In genomic region chr2:225614915-225615314, GRCh38 we compare ENCODE assay signal across 23 cellular contexts.
DNase-seq lines count a peak whose midpoint lies in the region; ATAC-seq and TF ChIP-seq lines count a peak whose summit lies in the region.
"Had no signal": no experiment of that assay in that cellular context is flagged by ENCODE, and none has a peak within 500 bp of the region (broad histone marks: within the 10 kb centered on the region; RNA-seq: fewer than 3 reads in every experiment).

No MANE protein-coding gene starts in this region.

- no peaks in the 10 kb centered on the region for H3K36me3 Mint-ChIP-seq in neural progenitor cell
- H3K36me3 Mint-ChIP-seq in activated naive CD4-positive, alpha-beta T cell treated with anti-CD3 and anti-CD28 coated beads for 36 hours (ENCODE audit: low read depth), result no peaks in the 10 kb centered on the region
- H3K36me3 Mint-ChIP-seq: CD14-positive monocyte; CD8-positive, alpha-beta memory T cell had no signal

- H3K79me2 ChIP-seq in PC-3 (ENCODE audit: low read length) (no peaks in the 10 kb centered on the region), neural progenitor cell (ENCODE audit: low read depth) (no peaks in the 10 kb centered on the region)

- TF ChIP-seq CTCF in PC-3 (conservative IDR thresholded peaks at IDR 0.05; ENCODE audit: low read depth, low read length) (no peak), neural progenitor cell (IDR thresholded peaks at IDR 0.05) (no peak)

- H3K4me3 ChIP-seq in PC-3 (ENCODE audit: low read length), result no peak overlapping the region
- H3K4me3 ChIP-seq in neural progenitor cell, result no peak overlapping the region
- H3K4me3 ChIP-seq: A549; BLaER1 treated with 17β-estradiol and CSF1 and Interleukin-3, amounts not matched to agents 10 nM and 100 nM; GM23338 had no signal

- H3K27ac ChIP-seq in PC-3 (ENCODE audit: low read length) (no peak overlapping the region), neural progenitor cell (no peak overlapping the region)
- H3K27ac ChIP-seq: A549; BLaER1 treated with 17β-estradiol and CSF1 and Interleukin-3, amounts not matched to agents 10 nM and 100 nM had no signal

- H3K27me3 Mint-ChIP-seq in neural progenitor cell (ENCODE audit: insufficient read depth, low read depth), result no peaks in the 10 kb centered on the region
- H3K27me3 Mint-ChIP-seq in activated naive CD4-positive, alpha-beta T cell treated with anti-CD3 and anti-CD28 coated beads for 36 hours (ENCODE audit: low read depth), result peaks cover 11% of the 10 kb centered on the region

- H3K4me2 ChIP-seq in PC-3 (ENCODE audit: low read length) (no peak overlapping the region), neural progenitor cell (no peak overlapping the region)
- H3K4me2 ChIP-seq: A549; BLaER1 treated with 17β-estradiol and CSF1 and Interleukin-3, amounts not matched to agents 10 nM and 100 nM; GM23338 had no signal

- peak; percentile 19 for DNase-seq in NCI-H2171 treated with DMSO at 0.1 percent for 48 hours (lab: John Stamatoyannopoulos, UW)
- no peak for DNase-seq in NCI-H2171 (lab: John Stamatoyannopoulos, UW)
- DNase-seq in G401 (ENCODE audit: low spot score), result peak; percentile 5
- DNase-seq in PC-3, result peak; percentile 5
- peak; percentile 5 for DNase-seq in neural progenitor cell (ENCODE audit: low spot score)
- DNase-seq in kidney glomerular epithelial cell (lab: John Stamatoyannopoulos, UW), result no peak
- no peak for DNase-seq in activated naive CD4-positive, alpha-beta T cell treated with anti-CD3 and anti-CD28 coated beads for 36 hours
- DNase-seq: 8988T; ACHN; AML-193; BE2C; CD4-positive, alpha-beta T cell; CD8-positive, alpha-beta memory T cell; DMS 273 treated with DMSO at 0.1 percent for 48 hours; DMS79; EL; GF-D8; H9 had no signal

- no peaks in the 10 kb centered on the region for H4K20me1 ChIP-seq in PC-3 (ENCODE audit: low read length)
- H4K20me1 ChIP-seq in neural progenitor cell (ENCODE audit: low read depth), result no peaks in the 10 kb centered on the region
- H4K20me1 ChIP-seq: BLaER1 treated with 17β-estradiol and CSF1 and Interleukin-3, amounts not matched to agents 10 nM and 100 nM had no signal

- intact Hi-C loops in PC-3 (cut with micrococcal nuclease), result no loop called here
- intact Hi-C loops in activated naive CD4-positive, alpha-beta T cell treated with anti-CD3 and anti-CD28 coated beads for 36 hours (cut with micrococcal nuclease), result no loop called here

- POLR2A ChIA-PET in PC-3 (lab: Charles Lee; ENCODE audit: unreplicated experiment), result no interaction called here

- no TSS peak for BruUV-seq in PC-3 (replicated peaks; lab: Mats Ljungman, UMichigan)

- no peak overlapping the region for H3K4me3 Mint-ChIP-seq in neural progenitor cell
- no peak overlapping the region for H3K4me3 Mint-ChIP-seq in activated naive CD4-positive, alpha-beta T cell treated with anti-CD3 and anti-CD28 coated beads for 36 hours
- H3K4me3 Mint-ChIP-seq: CD14-positive monocyte; CD4-positive, alpha-beta T cell; CD8-positive, alpha-beta memory T cell; GM23338; H9 had no signal

- H3K27me3 ChIP-seq in PC-3 (ENCODE audit: low read length) (peaks cover 8% of the 10 kb centered on the region), neural progenitor cell (no peaks in the 10 kb centered on the region)
- H3K27me3 ChIP-seq: BE2C; BLaER1 treated with 17β-estradiol and CSF1 and Interleukin-3, amounts not matched to agents 10 nM and 100 nM had no signal

- no peaks in the 10 kb centered on the region for H3K36me3 ChIP-seq in PC-3 (ENCODE audit: low read depth, low read length)
- no peaks in the 10 kb centered on the region for H3K36me3 ChIP-seq in neural progenitor cell
- H3K36me3 ChIP-seq: BE2C; BLaER1 treated with 17β-estradiol and CSF1 and Interleukin-3, amounts not matched to agents 10 nM and 100 nM had no signal

- peaks cover 6% of the 10 kb centered on the region for H3K4me1 Mint-ChIP-seq in neural progenitor cell
- H3K4me1 Mint-ChIP-seq in activated naive CD4-positive, alpha-beta T cell treated with anti-CD3 and anti-CD28 coated beads for 36 hours (ENCODE audit: low read depth), result no peaks in the 10 kb centered on the region
- H3K4me1 Mint-ChIP-seq: CD14-positive monocyte; CD8-positive, alpha-beta memory T cell; GM23338; H9 had no signal

- H3K9me3 Mint-ChIP-seq in neural progenitor cell, result no peaks in the 10 kb centered on the region
- H3K9me3 Mint-ChIP-seq in activated naive CD4-positive, alpha-beta T cell treated with anti-CD3 and anti-CD28 coated beads for 36 hours, result no peaks in the 10 kb centered on the region
- H3K9me3 Mint-ChIP-seq: CD4-positive, alpha-beta T cell; GM23338; H9 had no signal

- H3K9me3 ChIP-seq in PC-3 (ENCODE audit: low read length) (no peaks in the 10 kb centered on the region), neural progenitor cell (ENCODE audit: low read depth) (no peaks in the 10 kb centered on the region)
- H3K9me3 ChIP-seq: A549, BE2C had no signal

- in situ Hi-C loops in G401 (cut with HindIII; ENCODE audit: low sequenced_read_pairs), result no loop called here

- H3K9ac ChIP-seq in PC-3 (ENCODE audit: low read length) (no peak overlapping the region), neural progenitor cell (no peak overlapping the region)
- H3K9ac ChIP-seq: BLaER1 treated with 17β-estradiol and CSF1 and Interleukin-3, amounts not matched to agents 10 nM and 100 nM had no signal

- CTCF ChIA-PET in PC-3 (lab: Charles Lee), result no interaction called here
- CTCF ChIA-PET in activated naive CD4-positive, alpha-beta T cell treated with anti-CD3 and anti-CD28 coated beads for 36 hours (lab: Charles Lee), result no interaction called here

- no peak overlapping the region for H2AFZ ChIP-seq in PC-3 (ENCODE audit: low read length)
- no peak overlapping the region for H2AFZ ChIP-seq in neural progenitor cell (replicated peaks)
- H2AFZ ChIP-seq: GM23338 had no signal

- no peak overlapping the region for H3K27ac Mint-ChIP-seq in neural progenitor cell
- H3K27ac Mint-ChIP-seq in activated naive CD4-positive, alpha-beta T cell treated with anti-CD3 and anti-CD28 coated beads for 36 hours, result no peak overlapping the region
- H3K27ac Mint-ChIP-seq: CD14-positive monocyte; CD4-positive, alpha-beta T cell; CD8-positive, alpha-beta memory T cell; GM23338; H9 had no signal

- H3K4me1 ChIP-seq in PC-3 (ENCODE audit: insufficient read depth, low read length) (no peaks in the 10 kb centered on the region), neural progenitor cell (no peaks in the 10 kb centered on the region)
- H3K4me1 ChIP-seq: A549; BE2C; BLaER1 treated with 17β-estradiol and CSF1 and Interleukin-3, amounts not matched to agents 10 nM and 100 nM had no signal

- H3K9me2 ChIP-seq in PC-3 (replicated peaks; ENCODE audit: low read length), result no peaks in the 10 kb centered on the region

- H3F3A ChIP-seq in PC-3 (ENCODE audit: low read length, unreplicated experiment), result no peaks in the 10 kb centered on the region
- no peaks in the 10 kb centered on the region for H3F3A ChIP-seq in neural progenitor cell (ENCODE audit: low read depth)

- ATAC-seq in PC-3, result peak; percentile 55
- ATAC-seq: A549, GM23338, HCT116 had no signal

Comparison
In these comparisons a context has a peak if more than half of its experiments do, and no peak if none do; other contexts are left out.
1. DNase-seq: peak in NCI-H2171 treated with DMSO at 0.1 percent for 48 hours (single experiment), G401 (single experiment), PC-3 (single experiment) and neural progenitor cell (single experiment); none in NCI-H2171 (single experiment), kidney glomerular epithelial cell (single experiment) and activated naive CD4-positive, alpha-beta T cell treated with anti-CD3 and anti-CD28 coated beads for 36 hours (single experiment).